ENCODE assay signal across 8 cellular contexts in genomic region chr12:21697829-21698630, GRCh38. TPM values are rescaled to one million over a fixed set of nuclear protein-coding genes. Genes with fewer than 3 reads are reported as not detected.
DNase-seq lines count a peak whose midpoint lies in the region; ATAC-seq and TF ChIP-seq lines count a peak whose summit lies in the region.

No MANE protein-coding gene starts in this region.

- intact Hi-C loops in Panc1 (cut with micrococcal nuclease; ENCODE audit: unreplicated experiment): loop anchor here (2.0 to 5.0 kb wide), 2 partner anchors 289 to 321 kb away; no protein-coding TSS in a partner anchor

- BruUV-seq in Panc1 (replicated peaks; lab: Mats Ljungman, UMichigan): no TSS peak

- no peaks in the 10 kb centered on the region for H3K79me2 ChIP-seq in fibroblast of lung (ENCODE audit: control insufficient read depth, insufficient read depth, low read length)

- no peaks in the 10 kb centered on the region for H3K27me3 ChIP-seq in Panc1 (ENCODE audit: control insufficient read depth, insufficient read depth, low read length)
- H3K27me3 ChIP-seq in fibroblast of lung (ENCODE audit: control insufficient read depth, insufficient read depth, low read length): no peaks in the 10 kb centered on the region
- H3K27me3 ChIP-seq in rectal smooth muscle tissue (ENCODE audit: control insufficient read depth, insufficient read depth, low read length): no peaks in the 10 kb centered on the region

- TF ChIP-seq CTCF in GM10248 (IDR thresholded peaks at IDR 0.05; ENCODE audit: control extremely low read depth, extremely low read depth, low read depth, missing control alignments) (peak; percentile 39), Panc1 (IDR thresholded peaks at IDR 0.05) (peak; percentile 43; the same call in 1 of the 2 replicates), fibroblast of lung (conservative IDR thresholded peaks at IDR 0.05 in 1 of 2, IDR thresholded peaks at IDR 0.05 in 1 of 2; ENCODE audit: low read depth in 1 of 2, low read length in 2 of 2) (peak in 1 of 2 donors; percentile 47)

- no peak overlapping the region for H3K4me3 ChIP-seq in Panc1 (ENCODE audit: low read depth in 2 of 2, low read length in 2 of 2)
- peak overlapping the region in 1 of 4 experiments; percentile 35 for H3K4me3 ChIP-seq in fibroblast of lung (replicated peaks in 1 of 4; ENCODE audit: control extremely low read depth in 1 of 4, insufficient read depth in 1 of 4, low read depth in 3 of 4, low read length in 4 of 4)
- H3K4me3 ChIP-seq in rectal smooth muscle tissue (ENCODE audit: low read length): peak overlapping the region; percentile 50

- H3K9me3 ChIP-seq in Panc1 (ENCODE audit: control insufficient read depth, insufficient read depth, low read depth, low read length) (no peaks in the 10 kb centered on the region), fibroblast of lung (ENCODE audit: control insufficient read depth, insufficient read depth, low read depth, low read length) (no peaks in the 10 kb centered on the region)

- H2AFZ ChIP-seq in fibroblast of lung (ENCODE audit: low read length): peak overlapping the region; percentile 55

- DNase-seq in A172 (ENCODE audit: low spot score) (peak; percentile 29), GM10248 (ENCODE audit: extremely low spot score) (no peak), Panc1 (ENCODE audit: low read depth, low spot score) (no peak), fibroblast of lung (ENCODE audit: low read depth in 2 of 2) (peak; percentile 15 to 68)

- peak overlapping the region; percentile 82 for H3K4me2 ChIP-seq in fibroblast of lung (ENCODE audit: extremely low read depth, insufficient read depth, low read length)

- H3K9ac ChIP-seq in fibroblast of lung (ENCODE audit: insufficient read depth, low read length) (no peak overlapping the region), rectal smooth muscle tissue (ENCODE audit: low read length) (no peak overlapping the region)

- CTCF ChIA-PET in GM10248 (lab: Yijun Ruan, JAX): interaction anchor here (0.8 to 5.0 kb wide), 16 partner anchors 11 to 761 kb away, joined by 3 to 25 read pairs (median 4); no protein-coding TSS in a partner anchor
- CTCF ChIA-PET in Panc1 (lab: Charles Lee): interaction anchor here (0.7 to 1.3 kb wide), 8 partner anchors 197 to 928 kb away, joined by 3 to 13 read pairs (median 5); partner anchors contain the start of gene RECQL

- no peaks in the 10 kb centered on the region for H4K20me1 ChIP-seq in fibroblast of lung (ENCODE audit: control insufficient read depth, extremely low read depth, insufficient read depth, low read length)

- H3K36me3 ChIP-seq in Panc1 (ENCODE audit: control insufficient read depth, insufficient read depth, low read length) (no peaks in the 10 kb centered on the region), fibroblast of lung (ENCODE audit: control insufficient read depth, insufficient read depth, low read length) (no peaks in the 10 kb centered on the region), rectal smooth muscle tissue (ENCODE audit: control insufficient read depth, insufficient read depth, low read length) (no peaks in the 10 kb centered on the region)

- H3K27ac ChIP-seq in Panc1 (ENCODE audit: low read length) (no peak overlapping the region), fibroblast of lung (ENCODE audit: insufficient read depth, low read length) (no peak overlapping the region), rectal smooth muscle tissue (ENCODE audit: low read depth, low read length) (no peak overlapping the region)

- in situ Hi-C loops in Panc1 (cut with HindIII; ENCODE audit: low pct_unique_long_range_greater_than_20kb, low sequenced_read_pairs): no loop called here

- H3K4me1 ChIP-seq in Panc1 (ENCODE audit: control insufficient read depth, insufficient read depth, low read length) (no peaks in the 10 kb centered on the region), fibroblast of lung (ENCODE audit: control insufficient read depth, extremely low read depth, insufficient read depth, low read length) (no peaks in the 10 kb centered on the region), rectal smooth muscle tissue (ENCODE audit: control insufficient read depth, insufficient read depth, low read length) (no peaks in the 10 kb centered on the region)

- POLR2A ChIA-PET in GM10248 (lab: Yijun Ruan, JAX) (interaction anchor here (0.7 kb wide), 1 partner anchor 41 kb away, joined by 3 read pairs; no protein-coding TSS in a partner anchor), Panc1 (lab: Charles Lee) (no interaction called here)

- ATAC-seq in Panc1 (no peak), HG03571 (IDR thresholded peaks at IDR 0.05; ENCODE audit: unreplicated experiment) (no peak), GM19455 (IDR thresholded peaks at IDR 0.05; ENCODE audit: unreplicated experiment) (no peak), GM18502 (IDR thresholded peaks at IDR 0.05; ENCODE audit: poor library complexity, unreplicated experiment) (no peak)

RNA-seq across cellular contexts. Expression of gene LDHB, which starts 40.4 kb away (rescaled TPM):
- total RNA-seq in A172 (2014; rRNA removed; shearing (Covaris generic)): 1,131 and 1,257 TPM in 2 replicates
- total RNA-seq in Panc1 (2021; ENCODE audit: unreplicated experiment) (552 TPM), fibroblast of lung (628 and 699 TPM in 2 replicates)
- polyA plus RNA-seq in Panc1 (2012; ENCODE audit: insufficient read length): 307 TPM
- polyA plus RNA-seq in fibroblast of lung: 905 and 941 TPM in 2 replicates
- polyA plus RNA-seq in fibroblast of lung (2012): 661 and 705 TPM in 2 replicates
- polyA minus RNA-seq in fibroblast of lung (ENCODE audit: low replicate concordance): 85.1 and 135 TPM in 2 replicates

Comparison
In these comparisons a context has a peak if more than half of its experiments do, and no peak if none do; other contexts are left out.
1. DNase-seq: peak in A172 (single experiment) and fibroblast of lung (2 of 2); none in GM10248 (single experiment) and Panc1 (single experiment).